Comparison of ENCODE assay signal across 17 cellular contexts in the genomic region with DNA sequence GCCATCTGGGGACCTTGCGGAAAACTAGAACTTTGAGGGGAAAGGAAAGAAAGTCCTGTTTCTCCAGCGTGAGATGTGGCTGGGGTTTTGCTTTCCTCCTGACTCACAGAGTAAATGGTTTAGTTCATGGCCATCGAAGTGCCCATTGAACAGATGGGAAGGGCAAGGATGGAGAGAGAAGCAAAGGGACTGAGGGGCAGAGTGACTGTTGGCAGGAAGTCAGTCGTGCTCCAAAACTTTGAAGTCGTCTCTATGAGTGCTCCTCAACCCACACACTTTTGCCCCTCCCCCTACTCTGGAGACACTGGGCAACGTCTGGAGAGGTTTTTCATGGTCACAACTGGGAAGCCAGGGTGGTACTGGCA.
A peak's percentile ranks its signal among the peaks of the same experiment; 100 is the strongest.
DNase-seq lines count a peak whose midpoint lies in the region; ATAC-seq and TF ChIP-seq lines count a peak whose summit lies in the region.
"Had no signal": no experiment of that assay in that cellular context is flagged by ENCODE, and none has a peak within 500 bp of the region (broad histone marks: within the 10 kb centered on the region; RNA-seq: fewer than 3 reads in every experiment).

No MANE protein-coding gene starts in this region.

- DNase-seq in Peyer's patch (no peak), nephron progenitor cell (no peak), transverse colon (no peak), C1 segment of cervical spinal cord (lab: John Stamatoyannopoulos, UW) (no peak)
- no peak for DNase-seq in central memory CD4-positive, alpha-beta T cell
- DNase-seq: activated CD4-positive, alpha-beta memory T cell treated with anti-CD3 and anti-CD28 coated beads for 36 hours; adrenal gland; DMS 273 treated with DMSO at 0.1 percent for 48 hours; esophagus squamous epithelium; NCI-H146; stimulated activated CD4-positive, alpha-beta T cell treated with anti-CD3 and anti-CD28 coated beads, Interleukin-15, amount 100 ng/mL, for 24 hours; stimulated activated naive CD8-positive, alpha-beta T cell treated with anti-CD3 and anti-CD28 coated beads, Interleukin-15, amount 100 ng/mL, for 72 hours had no signal

- no peak for ATAC-seq in GM19351 (IDR thresholded peaks at IDR 0.05; ENCODE audit: unreplicated experiment)
- ATAC-seq: SK-N-SH treated with all-trans-retinoic acid at 6 μM for 48 hours; stimulated activated naive CD8-positive, alpha-beta T cell treated with anti-CD3 and anti-CD28 coated beads, Interleukin-15, amount 100 ng/mL, for 72 hours had no signal

- H3K4me1 ChIP-seq in Peyer's patch: peaks cover 0 to 25% (median 2%) of the 10 kb centered on the region in 4 donors
- H3K4me1 ChIP-seq in duodenal mucosa (ENCODE audit: control insufficient read depth in 1 of 2, insufficient read depth in 2 of 2, low read length in 2 of 2): peaks cover 46 to 49% of the 10 kb centered on the region in 2 donors
- peaks cover 8 to 57% (median 38%) of the 10 kb centered on the region in 4 donors for H3K4me1 ChIP-seq in transverse colon
- H3K4me1 ChIP-seq: adrenal gland, prostate gland had no signal

- H3K27ac ChIP-seq in Peyer's patch (peak overlapping the region in 3 of 4 donors; percentile 51 to 87 (median 80)), duodenal mucosa (ENCODE audit: low read depth, low read length) (no peak overlapping the region), transverse colon (peak overlapping the region; percentile 76 to 88 (median 82))
- H3K27ac ChIP-seq: adrenal gland, prostate gland had no signal

- no peak overlapping the region for H3K9ac ChIP-seq in duodenal mucosa (ENCODE audit: low read depth in 1 of 2, low read length in 2 of 2)

- in situ Hi-C loops in transverse colon (cut with MboI; ENCODE audit: low pct_ligation_motif_present in 1 of 4, low pct_unique_long_range_greater_than_20kb in 1 of 4, low sequenced_read_pairs in 3 of 4): loop anchor here in 1 of 4 donors (10.0 kb wide), 1 partner anchor 59 kb away; no protein-coding TSS in a partner anchor

- WGBS in transverse colon (ENCODE audit: low coverage in 1 of 2), 2 donors: 27 to 60% methylated on average over 2 to 6 of the region's 6 CpGs

- H3K27ac Mint-ChIP-seq in nephron progenitor cell: no peak overlapping the region
- H3K27ac Mint-ChIP-seq: activated CD4-positive, alpha-beta memory T cell treated with anti-CD3 and anti-CD28 coated beads for 36 hours; B cell; stimulated activated naive CD8-positive, alpha-beta T cell treated with anti-CD3 and anti-CD28 coated beads, Interleukin-15, amount 100 ng/mL, for 72 hours had no signal

- no peak overlapping the region for H3K4me3 ChIP-seq in Peyer's patch
- peak overlapping the region; percentile 0 to 26 for H3K4me3 ChIP-seq in duodenal mucosa (ENCODE audit: low read depth in 1 of 2, low read length in 2 of 2)
- H3K4me3 ChIP-seq in transverse colon: peak overlapping the region in 1 of 4 donors; percentile 11
- H3K4me3 ChIP-seq: adrenal gland, esophagus squamous epithelium, prostate gland had no signal

- peak overlapping the region; percentile 71 for H3K4me3 Mint-ChIP-seq in nephron progenitor cell
- H3K4me3 Mint-ChIP-seq: activated CD4-positive, alpha-beta memory T cell treated with anti-CD3 and anti-CD28 coated beads for 36 hours; B cell; stimulated activated naive CD8-positive, alpha-beta T cell treated with anti-CD3 and anti-CD28 coated beads, Interleukin-15, amount 100 ng/mL, for 72 hours had no signal

- peaks cover 54% of the 10 kb centered on the region for H3K4me1 Mint-ChIP-seq in nephron progenitor cell

- TF ChIP-seq CTCF in Peyer's patch (IDR thresholded peaks at IDR 0.05) (no peak), nephron progenitor cell (IDR thresholded peaks at IDR 0.05) (no peak), transverse colon (IDR thresholded peaks at IDR 0.05) (no peak)

- no peaks in the 10 kb centered on the region for H3K9me3 Mint-ChIP-seq in nephron progenitor cell
- H3K9me3 Mint-ChIP-seq: activated CD4-positive, alpha-beta memory T cell treated with anti-CD3 and anti-CD28 coated beads for 36 hours; stimulated activated naive CD8-positive, alpha-beta T cell treated with anti-CD3 and anti-CD28 coated beads, Interleukin-15, amount 100 ng/mL, for 72 hours had no signal

- H3K27me3 Mint-ChIP-seq in nephron progenitor cell (ENCODE audit: low read depth, poor library complexity): peaks cover 18% of the 10 kb centered on the region

- H3K36me3 ChIP-seq in Peyer's patch: no peaks in the 10 kb centered on the region
- H3K36me3 ChIP-seq in duodenal mucosa (ENCODE audit: control insufficient read depth in 1 of 2, insufficient read depth in 2 of 2, low read length in 2 of 2): no peaks in the 10 kb centered on the region
- H3K36me3 ChIP-seq in transverse colon: no peaks in the 10 kb centered on the region
- H3K36me3 ChIP-seq: adrenal gland, esophagus squamous epithelium, prostate gland had no signal

- TF ChIP-seq POLR2A in Peyer's patch (IDR thresholded peaks at IDR 0.05): no peak
- TF ChIP-seq POLR2A in transverse colon (IDR thresholded peaks at IDR 0.05): no peak

- TF ChIP-seq EP300 in transverse colon (IDR thresholded peaks at IDR 0.05; ENCODE audit: low read depth): no peak

- H3K9me3 ChIP-seq in Peyer's patch (no peaks in the 10 kb centered on the region), duodenal mucosa (ENCODE audit: control insufficient read depth in 1 of 2, low read length in 2 of 2) (no peaks in the 10 kb centered on the region), transverse colon (no peaks in the 10 kb centered on the region)
- H3K9me3 ChIP-seq: adrenal gland, esophagus squamous epithelium, prostate gland had no signal

- H3K27me3 ChIP-seq in Peyer's patch (no peaks in the 10 kb centered on the region), duodenal mucosa (ENCODE audit: control insufficient read depth in 1 of 2, insufficient read depth in 2 of 2, low read length in 2 of 2) (no peaks in the 10 kb centered on the region), transverse colon (no peaks in the 10 kb centered on the region)
- H3K27me3 ChIP-seq: adrenal gland had no signal

- intact Hi-C loops in transverse colon (cut with DNase I; ENCODE audit: low total_unique reads): no loop called here

- H3K36me3 Mint-ChIP-seq in nephron progenitor cell (ENCODE audit: low read depth): no peaks in the 10 kb centered on the region
- H3K36me3 Mint-ChIP-seq: activated CD4-positive, alpha-beta memory T cell treated with anti-CD3 and anti-CD28 coated beads for 36 hours had no signal

Comparison
In these comparisons a context has a peak if more than half of its experiments do, and no peak if none do; other contexts are left out.
1. H3K4me3 ChIP-seq: peak in duodenal mucosa (2 of 2); none in Peyer's patch (0 of 4).